8 cellular contexts compared by ENCODE assay signal in genomic region chr10:60820093-60820769, GRCh38. TPM values are rescaled to one million over a fixed set of nuclear protein-coding genes. Genes with fewer than 3 reads are reported as not detected.
A peak's percentile ranks its signal among the peaks of the same experiment; 100 is the strongest.
DNase-seq lines count a peak whose midpoint lies in the region; ATAC-seq, FAIRE-seq and TF ChIP-seq lines count a peak whose summit lies in the region.

No MANE protein-coding gene starts in this region.

- WGBS in sigmoid colon, 2 donors, result 62 to 73% methylated on average over 6 of the region's 6 CpGs

- FAIRE-seq in H54 (lab: Jason Lieb, UNC), result peak; percentile 15

- H3K9me3 ChIP-seq in RWPE2 (ENCODE audit: severe bottlenecking) (no peaks in the 10 kb centered on the region), sigmoid colon (no peaks in the 10 kb centered on the region)

- H3K27me3 ChIP-seq in RWPE2 (ENCODE audit: insufficient read depth, poor library complexity, severe bottlenecking), result no peaks in the 10 kb centered on the region
- no peaks in the 10 kb centered on the region for H3K27me3 ChIP-seq in sigmoid colon

- H3K4me3 ChIP-seq in GM12864 (ENCODE audit: low read depth, low read length) (no peak overlapping the region), RWPE2 (ENCODE audit: severe bottlenecking) (no peak overlapping the region), sigmoid colon (no peak overlapping the region)

- intact Hi-C loops in sigmoid colon (cut with DNase I), result no loop called here

- TF ChIP-seq CTCF in GM12864 (IDR thresholded peaks at IDR 0.05; ENCODE audit: low read depth, low read length, missing control alignments) (peak; percentile 27), RWPE2 (IDR thresholded peaks at IDR 0.05; ENCODE audit: poor library complexity, severe bottlenecking) (peak; percentile 44), sigmoid colon (IDR thresholded peaks at IDR 0.05) (peak in 1 of 4 experiments; percentile 14)

- no peak for TF ChIP-seq EP300 in sigmoid colon (IDR thresholded peaks at IDR 0.05)

- no peak for TF ChIP-seq POLR2A in H54 (IDR thresholded peaks at IDR 0.05; ENCODE audit: low read depth, low read length)
- TF ChIP-seq POLR2A in sigmoid colon (IDR thresholded peaks at IDR 0.05), result no peak

- H3K27ac ChIP-seq in RWPE2 (ENCODE audit: poor library complexity, severe bottlenecking) (no peak overlapping the region), sigmoid colon (no peak overlapping the region)

- H3K4me1 ChIP-seq in RWPE2 (ENCODE audit: insufficient read depth, poor library complexity, severe bottlenecking), result peaks cover 3% of the 10 kb centered on the region
- H3K4me1 ChIP-seq in sigmoid colon, result peaks cover 0 to 40% (median 27%) of the 10 kb centered on the region in 4 donors

- DNase-seq in GM12864 (ENCODE audit: low read depth) (no peak), H54 (ENCODE audit: insufficient read length, low spot score) (no peak), RWPE2 (ENCODE audit: low spot score) (no peak), left kidney (ENCODE audit: low read depth, low spot score) (peak; percentile 72), AML-193 (lab: John Stamatoyannopoulos, UW) (no peak), ecto neural progenitor cell (ENCODE audit: low spot score) (no peak), sigmoid colon (no peak), globus pallidus (ENCODE audit: low spot score) (no peak)

- no peak for ATAC-seq in RWPE2 (ENCODE audit: low read depth)

- no peaks in the 10 kb centered on the region for H3K36me3 ChIP-seq in RWPE2 (ENCODE audit: low read depth)
- H3K36me3 ChIP-seq in sigmoid colon, result no peaks in the 10 kb centered on the region

RNA-seq across cellular contexts. Expression of gene CDK1, which starts 42.0 kb away (rescaled TPM):
- 1 to 10 TPM in 3 of 4 donors, under 1 TPM in 1; 0.33 to 2.7 (median 1.8) TPM for total RNA-seq in sigmoid colon
- 10 to 100 TPM in 2 of 3 donors, 1 to 10 TPM in 1; 4.2 to 23.9 (median 20.8) TPM for polyA plus RNA-seq in sigmoid colon
